ENCODE assay signal across 18 cellular contexts in genomic region chr6:142359271-142359960, GRCh38. TPM values are rescaled to one million over a fixed set of nuclear protein-coding genes. Genes with fewer than 3 reads are reported as not detected.
DNase-seq lines count a peak whose midpoint lies in the region; ATAC-seq, FAIRE-seq and TF ChIP-seq lines count a peak whose summit lies in the region.
"Had no signal": no experiment of that assay in that cellular context is flagged by ENCODE, and none has a peak within 500 bp of the region (broad histone marks: within the 10 kb centered on the region; RNA-seq: fewer than 3 reads in every experiment).

No MANE protein-coding gene starts in this region.

- H3K79me2 ChIP-seq in Loucy (ENCODE audit: insufficient read depth, low read length) = no peaks in the 10 kb centered on the region
- peaks cover 87% of the 10 kb centered on the region for H3K79me2 ChIP-seq in SK-N-SH (ENCODE audit: insufficient read depth)
- H3K79me2 ChIP-seq in endothelial cell of umbilical vein (ENCODE audit: control insufficient read depth, insufficient read depth, low read length) = peaks cover 60% of the 10 kb centered on the region
- H3K79me2 ChIP-seq in mammary epithelial cell (ENCODE audit: insufficient read depth, low read length) = peaks cover 6% of the 10 kb centered on the region

- peaks cover 3% of the 10 kb centered on the region for H3K9me1 ChIP-seq in endothelial cell of umbilical vein (replicated peaks; ENCODE audit: control insufficient read depth, extremely low read depth, insufficient read depth, low read length)

- no peak overlapping the region for H4K91ac ChIP-seq in mesenchymal stem cell (ENCODE audit: low read length)

- no peak overlapping the region for H3K4me3 ChIP-seq in Loucy (ENCODE audit: low read length, poor library complexity, severe bottlenecking)
- H3K4me3 ChIP-seq in SK-N-SH (ENCODE audit: low read depth in 2 of 2, low read length in 1 of 2) = 0 out of 4 replicates have a peak overlapping the region, but pooled peaks of 1 of the 2 experiments have one; percentile 23
- H3K4me3 ChIP-seq in endothelial cell of umbilical vein (replicated peaks in 1 of 3; ENCODE audit: insufficient read depth in 1 of 3, low read depth in 1 of 3, low read length in 3 of 3) = no peak overlapping the region
- H3K4me3 ChIP-seq in mesenchymal stem cell (ENCODE audit: insufficient read depth in 1 of 2, low read depth in 1 of 2, low read length in 2 of 2) = no peak overlapping the region
- no peak overlapping the region for H3K4me3 ChIP-seq in mammary epithelial cell (replicated peaks in 1 of 3; ENCODE audit: insufficient read depth in 1 of 3, low read depth in 2 of 3, low read length in 3 of 3)

- no peak overlapping the region for H2AK5ac ChIP-seq in mesenchymal stem cell (ENCODE audit: low read length, severe bottlenecking)

- POLR2A ChIA-PET in SK-N-SH (lab: Yijun Ruan, JAX) = no interaction called here
- POLR2A ChIA-PET in endothelial cell of umbilical vein (lab: Charles Lee) = no interaction called here

- TF ChIP-seq POLR2A in endothelial cell of umbilical vein (IDR thresholded peaks at IDR 0.05; ENCODE audit: low read depth, low read length) = no peak

- BruUV-seq in endothelial cell of umbilical vein (replicated peaks; lab: Mats Ljungman, UMichigan) (no TSS peak), mammary epithelial cell (replicated peaks; lab: Mats Ljungman, UMichigan) (no TSS peak)

- H2BK12ac ChIP-seq in mesenchymal stem cell (ENCODE audit: low read length in 2 of 2) = peak overlapping the region in 1 of 2 experiments; percentile 71

- H3K27me3 ChIP-seq in Loucy (ENCODE audit: insufficient read depth, low read length, poor library complexity, severe bottlenecking) (no peaks in the 10 kb centered on the region), SK-N-SH (ENCODE audit: insufficient read depth) (no peaks in the 10 kb centered on the region), endothelial cell of umbilical vein (ENCODE audit: control insufficient read depth in 2 of 2, insufficient read depth in 2 of 2, low read length in 2 of 2) (no peaks in the 10 kb centered on the region), mesenchymal stem cell (ENCODE audit: control insufficient read depth in 1 of 2, insufficient read depth in 1 of 2, low read length in 2 of 2) (no peaks in the 10 kb centered on the region), mammary epithelial cell (ENCODE audit: insufficient read depth, low read length) (no peaks in the 10 kb centered on the region)

- H4K8ac ChIP-seq in mesenchymal stem cell (ENCODE audit: low read length) = no peak overlapping the region

- DNase-seq in SK-N-SH = no peak
- DNase-seq in endothelial cell of umbilical vein (ENCODE audit: low read depth, low spot score) = peak; percentile 51
- DNase-seq in mesenchymal stem cell = peak; percentile 39
- DNase-seq in activated effector memory CD4-positive, alpha-beta T cell treated with Interleukin-2 at 50 U/mL for 16 hours = no peak
- no peak for DNase-seq in mammary epithelial cell
- no peak for DNase-seq in HuH-7 (ENCODE audit: low spot score)
- DNase-seq: C1 segment of cervical spinal cord, H7, Kasumi-1, NCI-H1105 treated with DMSO at 0.1 percent for 48 hours, NCI-H1694, NCI-H2081 treated with DMSO at 0.1 percent for 48 hours, NCI-H510A treated with DMSO at 0.1 percent for 48 hours, NCI-H82 had no signal

- dilution Hi-C loops in endothelial cell of umbilical vein (cut with MboI; ENCODE audit: extremely low pct_ligation_motif_present, low sequenced_read_pairs) = no loop called here
- dilution Hi-C loops in mammary epithelial cell (cut with HindIII; ENCODE audit: low sequenced_read_pairs) = no loop called here

- peak overlapping the region; percentile 5 for H3K4me2 ChIP-seq in Loucy (ENCODE audit: low read depth, low read length, poor library complexity, severe bottlenecking)
- H3K4me2 ChIP-seq in SK-N-SH = peak overlapping the region; percentile 17
- peak overlapping the region; percentile 8 for H3K4me2 ChIP-seq in endothelial cell of umbilical vein (ENCODE audit: insufficient read depth, low read length)
- no peak overlapping the region for H3K4me2 ChIP-seq in mesenchymal stem cell (ENCODE audit: low read length, poor library complexity, severe bottlenecking)
- no peak overlapping the region for H3K4me2 ChIP-seq in mammary epithelial cell (ENCODE audit: insufficient read depth, low read depth, low read length)

- H3K9me2 ChIP-seq in Loucy (replicated peaks; ENCODE audit: low read depth, low read length) (no peaks in the 10 kb centered on the region), SK-N-SH (no peaks in the 10 kb centered on the region)

- no peak overlapping the region for H3K23ac ChIP-seq in mesenchymal stem cell (ENCODE audit: low read length in 2 of 2)

- WGBS in SK-N-SH (ENCODE audit: low lambda C conversion rate) = 7% methylated on average over 2 of the region's 2 CpGs
- 48% methylated on average over 2 of the region's 2 CpGs for WGBS in mesenchymal stem cell
- WGBS in mammary epithelial cell (ENCODE audit: low coverage, missing lambda C conversion rate) = 95% methylated on average over 2 of the region's 2 CpGs

- H3K27ac ChIP-seq in SK-N-SH (ENCODE audit: low read depth in 2 of 2, low read length in 1 of 2) (peak overlapping the region; percentile 65 to 87; a peak in 3 of 4 replicates), endothelial cell of umbilical vein (ENCODE audit: insufficient read depth, low read depth, low read length) (no peak overlapping the region), mesenchymal stem cell (ENCODE audit: low read length, poor library complexity, severe bottlenecking) (no peak overlapping the region), mammary epithelial cell (ENCODE audit: insufficient read depth, low read depth, low read length) (no peak overlapping the region)

- H3K9ac ChIP-seq in Loucy (ENCODE audit: low read depth, low read length, poor library complexity, severe bottlenecking) (no peak overlapping the region), SK-N-SH (peak overlapping the region; percentile 1; the same call in 1 of the 2 replicates), endothelial cell of umbilical vein (replicated peaks; ENCODE audit: extremely low read depth, insufficient read depth, low read length) (no peak overlapping the region), mesenchymal stem cell (ENCODE audit: low read length) (no peak overlapping the region), mammary epithelial cell (ENCODE audit: insufficient read depth, low read length) (no peak overlapping the region)

- no peaks in the 10 kb centered on the region for H3K9me3 ChIP-seq in Loucy (ENCODE audit: insufficient read depth, low read depth, low read length)
- no peaks in the 10 kb centered on the region for H3K9me3 ChIP-seq in SK-N-SH
- no peaks in the 10 kb centered on the region for H3K9me3 ChIP-seq in endothelial cell of umbilical vein (replicated peaks; ENCODE audit: control insufficient read depth, insufficient read depth, low read length)
- no peaks in the 10 kb centered on the region for H3K9me3 ChIP-seq in mesenchymal stem cell (ENCODE audit: control insufficient read depth, low read length)
- H3K9me3 ChIP-seq in mammary epithelial cell (replicated peaks; ENCODE audit: insufficient read depth, low read length) = no peaks in the 10 kb centered on the region

- CTCF ChIA-PET in SK-N-SH (lab: Yijun Ruan, JAX) (interaction anchor here (0.9 kb wide), 1 partner anchor 18 kb away, joined by 3 read pairs; no protein-coding TSS in a partner anchor), endothelial cell of umbilical vein (lab: Charles Lee) (interaction anchor here (1.0 to 1.4 kb wide), 2 partner anchors 28 to 203 kb away, joined by 3 to 4 read pairs; no protein-coding TSS in a partner anchor), mammary epithelial cell (lab: Charles Lee; ENCODE audit: low non-redundant PET) (no interaction called here)

- intact Hi-C loops in endothelial cell of umbilical vein (cut with micrococcal nuclease) = no loop called here
- intact Hi-C loops in mammary epithelial cell (cut with micrococcal nuclease) = no loop called here

- no peak for TF ChIP-seq RAD21 in SK-N-SH (IDR thresholded peaks at IDR 0.05; ENCODE audit: low read length)

- no peaks in the 10 kb centered on the region for H3K79me1 ChIP-seq in mesenchymal stem cell (replicated peaks; ENCODE audit: low read length, poor library complexity, severe bottlenecking)

- H4K20me1 ChIP-seq in Loucy (ENCODE audit: insufficient read depth, low read length, poor library complexity, severe bottlenecking) (no peaks in the 10 kb centered on the region), SK-N-SH (ENCODE audit: insufficient read depth) (no peaks in the 10 kb centered on the region), endothelial cell of umbilical vein (replicated peaks; ENCODE audit: control insufficient read depth, extremely low read depth, insufficient read depth, low read length) (peaks cover 4% of the 10 kb centered on the region), mammary epithelial cell (ENCODE audit: insufficient read depth, low read length) (no peaks in the 10 kb centered on the region)

- H3K4ac ChIP-seq in mesenchymal stem cell (ENCODE audit: low read depth in 1 of 2, low read length in 2 of 2) = peak overlapping the region in 1 of 2 experiments; percentile 44

- H3K36me3 ChIP-seq in Loucy (ENCODE audit: insufficient read depth, low read length) (no peaks in the 10 kb centered on the region), SK-N-SH (replicated peaks in 1 of 2; ENCODE audit: control insufficient read depth in 1 of 2, insufficient read depth in 2 of 2, low read length in 1 of 2) (no peaks in the 10 kb centered on the region), endothelial cell of umbilical vein (ENCODE audit: control insufficient read depth in 2 of 2, extremely low read depth in 1 of 2, insufficient read depth in 2 of 2, low read length in 2 of 2) (no peaks in the 10 kb centered on the region), mesenchymal stem cell (ENCODE audit: control insufficient read depth in 1 of 2, insufficient read depth in 2 of 2, low read depth in 1 of 2, low read length in 2 of 2) (no peaks in the 10 kb centered on the region), mammary epithelial cell (ENCODE audit: insufficient read depth, low read length) (no peaks in the 10 kb centered on the region)

- peaks cover 57% of the 10 kb centered on the region for H3K4me1 ChIP-seq in Loucy (ENCODE audit: insufficient read depth, low read length, poor library complexity, severe bottlenecking)
- H3K4me1 ChIP-seq in SK-N-SH (ENCODE audit: control insufficient read depth in 1 of 2, insufficient read depth in 2 of 2, low read depth in 1 of 2, low read length in 1 of 2) = peaks cover 0 to 4% of the 10 kb centered on the region in 2 experiments; a peak in 3 of 4 replicates
- peaks cover 29% of the 10 kb centered on the region for H3K4me1 ChIP-seq in endothelial cell of umbilical vein (ENCODE audit: control insufficient read depth, extremely low read depth, insufficient read depth, low read length)
- H3K4me1 ChIP-seq in mesenchymal stem cell (ENCODE audit: control insufficient read depth, insufficient read depth, low read depth, low read length) = peaks cover 4% of the 10 kb centered on the region
- H3K4me1 ChIP-seq in mammary epithelial cell (ENCODE audit: insufficient read depth, low read length) = peaks cover 14% of the 10 kb centered on the region

- H2BK5ac ChIP-seq in mesenchymal stem cell (ENCODE audit: low read depth, low read length, poor library complexity, severe bottlenecking) = no peak overlapping the region

- no peak overlapping the region for H3K18ac ChIP-seq in mesenchymal stem cell (ENCODE audit: low read depth in 1 of 2, low read length in 2 of 2)

- TF ChIP-seq EP300 in SK-N-SH (IDR thresholded peaks at IDR 0.05; ENCODE audit: borderline replicate concordance in 1 of 2, low read depth in 1 of 2, low read length in 1 of 2) = no peak; a peak in 1 of 4 replicates

- H3F3A ChIP-seq in Loucy (ENCODE audit: low read depth) (peaks cover 3% of the 10 kb centered on the region), SK-N-SH (replicated peaks; ENCODE audit: insufficient read depth) (peaks cover 63% of the 10 kb centered on the region)

- ATAC-seq in GM18907 (IDR thresholded peaks at IDR 0.05; ENCODE audit: unreplicated experiment) = no peak
- ATAC-seq: Right ventricle myocardium inferior had no signal

- TF ChIP-seq CTCF in Loucy (conservative IDR thresholded peaks at IDR 0.05; ENCODE audit: low read length) = no peak
- no peak for TF ChIP-seq CTCF in SK-N-SH (IDR thresholded peaks at IDR 0.05)
- no peak for TF ChIP-seq CTCF in endothelial cell of umbilical vein (IDR thresholded peaks at IDR 0.05; ENCODE audit: extremely low read depth in 1 of 2, insufficient read depth in 1 of 2, low read depth in 1 of 2, low read length in 2 of 2)
- TF ChIP-seq CTCF in mammary epithelial cell (conservative IDR thresholded peaks at IDR 0.05 in 1 of 2, IDR thresholded peaks at IDR 0.05 in 1 of 2; ENCODE audit: extremely low read depth in 1 of 2, insufficient read depth in 1 of 2, low read depth in 1 of 2, low read length in 2 of 2) = no peak

- in situ Hi-C loops in mammary epithelial cell (cut with MboI; ENCODE audit: low sequenced_read_pairs in 2 of 2) = no loop called here

- no peak overlapping the region for H2BK120ac ChIP-seq in mesenchymal stem cell (ENCODE audit: low read depth, low read length)

- H2AFZ ChIP-seq in Loucy (ENCODE audit: low read length) (peak overlapping the region; percentile 43), SK-N-SH (ENCODE audit: low read depth) (no peak overlapping the region), endothelial cell of umbilical vein (ENCODE audit: low read depth, low read length) (no peak overlapping the region), mesenchymal stem cell (ENCODE audit: low read depth, low read length) (no peak overlapping the region), mammary epithelial cell (ENCODE audit: low read depth, low read length) (no peak overlapping the region)

- H2BK15ac ChIP-seq in mesenchymal stem cell (ENCODE audit: low read depth, poor library complexity, severe bottlenecking) = no peak overlapping the region

- no peak overlapping the region for H3K14ac ChIP-seq in mesenchymal stem cell (ENCODE audit: low read length in 2 of 2)

- FAIRE-seq in endothelial cell of umbilical vein (lab: Jason Lieb, UNC) = no peak
- FAIRE-seq: D721Med had no signal

RNA-seq across cellular contexts. Expression of gene ADGRG6, which starts 57.6 kb away (rescaled TPM):
- polyA plus RNA-seq in SK-N-SH (2012; rRNA removed) (61.5 and 91.8 TPM in 2 replicates), endothelial cell of umbilical vein (154 and 166 TPM in 2 replicates), mammary epithelial cell (18.4 TPM)
- polyA plus RNA-seq in SK-N-SH (2012; cell fraction: cytosol; rRNA removed) = 83.4 and 84.3 TPM in 2 replicates
- polyA plus RNA-seq in SK-N-SH (2012; cell fraction: nucleus; rRNA removed) = 78.5 and 178 TPM in 2 replicates
- total RNA-seq in endothelial cell of umbilical vein (99.3 and 113 TPM in 2 replicates), mammary epithelial cell (10 to 100 TPM; 23.5 to 28.5 TPM)
- 80.1 and 88.6 TPM in 2 replicates for polyA plus RNA-seq in endothelial cell of umbilical vein (2011; cell fraction: cytosol; rRNA removed)
- 280 and 349 TPM in 2 replicates for polyA plus RNA-seq in endothelial cell of umbilical vein (2011; cell fraction: nucleus; rRNA removed)
- 121 and 143 TPM in 2 replicates for polyA plus RNA-seq in endothelial cell of umbilical vein (2012)
- polyA minus RNA-seq in endothelial cell of umbilical vein (869 and 872 TPM in 2 replicates), mammary epithelial cell (56.3 TPM)
- 17.4 TPM for polyA minus RNA-seq in endothelial cell of umbilical vein (2011; cell fraction: cytosol; rRNA and poly(A)+ RNA removed)
- 1,050 and 1,471 TPM in 2 replicates for polyA minus RNA-seq in endothelial cell of umbilical vein (2011; cell fraction: nucleus; rRNA and poly(A)+ RNA removed)
- polyA plus RNA-seq in mesenchymal stem cell (2013, experiment 1 of 2) = 32.6 TPM
- polyA plus RNA-seq in mesenchymal stem cell (2013, experiment 2 of 2) = 33.3 TPM

Comparison
In these comparisons a context has a peak if more than half of its experiments do, and no peak if none do; other contexts are left out.
1. H3K4me2 ChIP-seq: peak in Loucy (single experiment), SK-N-SH (single experiment) and endothelial cell of umbilical vein (single experiment); none in mesenchymal stem cell (single experiment) and mammary epithelial cell (single experiment).
2. DNase-seq: peak in endothelial cell of umbilical vein (single experiment) and mesenchymal stem cell (single experiment); none in SK-N-SH (single experiment), activated effector memory CD4-positive, alpha-beta T cell treated with Interleukin-2 at 50 U/mL for 16 hours (single experiment), mammary epithelial cell (single experiment) and HuH-7 (single experiment).
3. H3K27ac ChIP-seq: peak in SK-N-SH (2 of 2); none in endothelial cell of umbilical vein (single experiment), mesenchymal stem cell (single experiment) and mammary epithelial cell (single experiment).